In the genomic region with DNA sequence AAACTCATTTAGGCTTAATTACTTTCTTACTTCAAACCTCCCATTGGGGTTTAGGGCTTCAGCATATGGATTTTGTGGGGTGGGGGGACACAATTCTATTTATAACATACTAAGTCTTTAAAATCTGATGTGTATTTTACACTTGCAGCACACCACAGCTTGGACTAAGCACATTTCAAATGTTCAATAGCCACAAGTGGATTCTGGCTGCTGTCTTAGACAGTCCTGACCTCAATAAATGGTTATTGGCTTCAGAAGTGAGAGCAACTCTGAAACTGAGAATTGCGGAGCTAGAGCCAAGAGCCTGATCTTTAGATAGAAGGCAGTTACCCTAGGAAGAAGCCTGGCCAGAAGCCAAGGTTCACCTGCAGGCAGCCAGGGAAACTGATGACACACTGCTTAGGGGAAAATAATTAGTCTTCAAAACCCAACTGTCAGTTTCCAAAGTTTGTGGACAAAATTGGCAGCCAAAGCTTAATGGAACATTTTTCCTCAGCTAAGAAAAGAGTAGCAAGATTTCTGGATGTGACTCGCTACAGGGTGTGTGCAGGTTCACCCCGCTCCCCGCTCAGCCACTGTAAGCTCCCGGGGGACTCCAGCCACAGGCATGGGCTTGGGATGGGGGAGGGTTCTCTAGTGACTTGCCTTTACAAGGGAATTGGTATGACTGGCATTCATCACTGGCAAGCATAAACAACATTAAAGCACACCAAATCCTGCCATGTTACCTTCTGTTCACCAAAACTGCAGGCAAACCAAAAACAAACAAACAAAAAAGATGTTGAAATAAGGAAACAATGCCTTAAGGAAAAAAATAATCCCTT, we compare ENCODE assay signal across 1 cellular context.
TF ChIP-seq lines count a peak whose summit lies in the region.

No MANE protein-coding gene starts in this region.

TF ChIP-seq in GM23338, 12 proteins besides CTCF, POLR2A, EP300 and RAD21 (continued from another document):
- TF ChIP-seq, protein P1, sequence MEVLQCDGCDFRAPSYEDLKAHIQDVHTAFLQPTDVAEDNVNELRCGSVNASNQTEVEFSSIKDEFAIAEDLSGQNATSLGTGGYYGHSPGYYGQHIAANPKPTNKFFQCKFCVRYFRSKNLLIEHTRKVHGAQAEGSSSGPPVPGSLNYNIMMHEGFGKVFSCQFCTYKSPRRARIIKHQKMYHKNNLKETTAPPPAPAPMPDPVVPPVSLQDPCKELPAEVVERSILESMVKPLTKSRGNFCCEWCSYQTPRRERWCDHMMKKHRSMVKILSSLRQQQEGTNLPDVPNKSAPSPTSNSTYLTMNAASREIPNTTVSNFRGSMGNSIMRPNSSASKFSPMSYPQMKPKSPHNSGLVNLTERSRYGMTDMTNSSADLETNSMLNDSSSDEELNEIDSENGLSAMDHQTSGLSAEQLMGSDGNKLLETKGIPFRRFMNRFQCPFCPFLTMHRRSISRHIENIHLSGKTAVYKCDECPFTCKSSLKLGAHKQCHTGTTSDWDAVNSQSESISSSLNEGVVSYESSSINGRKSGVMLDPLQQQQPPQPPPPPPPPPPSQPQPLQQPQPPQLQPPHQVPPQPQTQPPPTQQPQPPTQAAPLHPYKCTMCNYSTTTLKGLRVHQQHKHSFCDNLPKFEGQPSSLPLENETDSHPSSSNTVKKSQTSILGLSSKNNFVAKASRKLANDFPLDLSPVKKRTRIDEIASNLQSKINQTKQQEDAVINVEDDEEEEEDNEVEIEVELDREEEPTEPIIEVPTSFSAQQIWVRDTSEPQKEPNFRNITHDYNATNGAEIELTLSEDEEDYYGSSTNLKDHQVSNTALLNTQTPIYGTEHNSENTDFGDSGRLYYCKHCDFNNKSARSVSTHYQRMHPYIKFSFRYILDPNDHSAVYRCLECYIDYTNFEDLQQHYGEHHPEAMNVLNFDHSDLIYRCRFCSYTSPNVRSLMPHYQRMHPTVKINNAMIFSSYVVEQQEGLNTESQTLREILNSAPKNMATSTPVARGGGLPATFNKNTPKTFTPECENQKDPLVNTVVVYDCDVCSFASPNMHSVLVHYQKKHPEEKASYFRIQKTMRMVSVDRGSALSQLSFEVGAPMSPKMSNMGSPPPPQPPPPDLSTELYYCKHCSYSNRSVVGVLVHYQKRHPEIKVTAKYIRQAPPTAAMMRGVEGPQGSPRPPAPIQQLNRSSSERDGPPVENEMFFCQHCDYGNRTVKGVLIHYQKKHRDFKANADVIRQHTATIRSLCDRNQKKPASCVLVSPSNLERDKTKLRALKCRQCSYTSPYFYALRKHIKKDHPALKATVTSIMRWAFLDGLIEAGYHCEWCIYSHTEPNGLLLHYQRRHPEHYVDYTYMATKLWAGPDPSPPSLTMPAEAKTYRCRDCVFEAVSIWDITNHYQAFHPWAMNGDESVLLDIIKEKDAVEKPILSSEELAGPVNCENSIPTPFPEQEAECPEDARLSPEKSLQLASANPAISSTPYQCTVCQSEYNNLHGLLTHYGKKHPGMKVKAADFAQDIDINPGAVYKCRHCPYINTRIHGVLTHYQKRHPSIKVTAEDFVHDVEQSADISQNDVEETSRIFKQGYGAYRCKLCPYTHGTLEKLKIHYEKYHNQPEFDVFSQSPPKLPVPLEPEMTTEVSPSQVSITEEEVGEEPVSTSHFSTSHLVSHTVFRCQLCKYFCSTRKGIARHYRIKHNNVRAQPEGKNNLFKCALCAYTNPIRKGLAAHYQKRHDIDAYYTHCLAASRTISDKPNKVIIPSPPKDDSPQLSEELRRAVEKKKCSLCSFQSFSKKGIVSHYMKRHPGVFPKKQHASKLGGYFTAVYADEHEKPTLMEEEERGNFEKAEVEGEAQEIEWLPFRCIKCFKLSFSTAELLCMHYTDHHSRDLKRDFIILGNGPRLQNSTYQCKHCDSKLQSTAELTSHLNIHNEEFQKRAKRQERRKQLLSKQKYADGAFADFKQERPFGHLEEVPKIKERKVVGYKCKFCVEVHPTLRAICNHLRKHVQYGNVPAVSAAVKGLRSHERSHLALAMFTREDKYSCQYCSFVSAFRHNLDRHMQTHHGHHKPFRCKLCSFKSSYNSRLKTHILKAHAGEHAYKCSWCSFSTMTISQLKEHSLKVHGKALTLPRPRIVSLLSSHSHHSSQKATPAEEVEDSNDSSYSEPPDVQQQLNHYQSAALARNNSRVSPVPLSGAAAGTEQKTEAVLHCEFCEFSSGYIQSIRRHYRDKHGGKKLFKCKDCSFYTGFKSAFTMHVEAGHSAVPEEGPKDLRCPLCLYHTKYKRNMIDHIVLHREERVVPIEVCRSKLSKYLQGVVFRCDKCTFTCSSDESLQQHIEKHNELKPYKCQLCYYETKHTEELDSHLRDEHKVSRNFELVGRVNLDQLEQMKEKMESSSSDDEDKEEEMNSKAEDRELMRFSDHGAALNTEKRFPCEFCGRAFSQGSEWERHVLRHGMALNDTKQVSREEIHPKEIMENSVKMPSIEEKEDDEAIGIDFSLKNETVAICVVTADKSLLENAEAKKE (CRISPR knock-in tag; IDR thresholded peaks at IDR 0.05): no peak
- TF ChIP-seq EZH2 (IDR thresholded peaks at IDR 0.05; ENCODE audit: low read depth, unreplicated experiment): no peak
- TF ChIP-seq, protein P2, sequence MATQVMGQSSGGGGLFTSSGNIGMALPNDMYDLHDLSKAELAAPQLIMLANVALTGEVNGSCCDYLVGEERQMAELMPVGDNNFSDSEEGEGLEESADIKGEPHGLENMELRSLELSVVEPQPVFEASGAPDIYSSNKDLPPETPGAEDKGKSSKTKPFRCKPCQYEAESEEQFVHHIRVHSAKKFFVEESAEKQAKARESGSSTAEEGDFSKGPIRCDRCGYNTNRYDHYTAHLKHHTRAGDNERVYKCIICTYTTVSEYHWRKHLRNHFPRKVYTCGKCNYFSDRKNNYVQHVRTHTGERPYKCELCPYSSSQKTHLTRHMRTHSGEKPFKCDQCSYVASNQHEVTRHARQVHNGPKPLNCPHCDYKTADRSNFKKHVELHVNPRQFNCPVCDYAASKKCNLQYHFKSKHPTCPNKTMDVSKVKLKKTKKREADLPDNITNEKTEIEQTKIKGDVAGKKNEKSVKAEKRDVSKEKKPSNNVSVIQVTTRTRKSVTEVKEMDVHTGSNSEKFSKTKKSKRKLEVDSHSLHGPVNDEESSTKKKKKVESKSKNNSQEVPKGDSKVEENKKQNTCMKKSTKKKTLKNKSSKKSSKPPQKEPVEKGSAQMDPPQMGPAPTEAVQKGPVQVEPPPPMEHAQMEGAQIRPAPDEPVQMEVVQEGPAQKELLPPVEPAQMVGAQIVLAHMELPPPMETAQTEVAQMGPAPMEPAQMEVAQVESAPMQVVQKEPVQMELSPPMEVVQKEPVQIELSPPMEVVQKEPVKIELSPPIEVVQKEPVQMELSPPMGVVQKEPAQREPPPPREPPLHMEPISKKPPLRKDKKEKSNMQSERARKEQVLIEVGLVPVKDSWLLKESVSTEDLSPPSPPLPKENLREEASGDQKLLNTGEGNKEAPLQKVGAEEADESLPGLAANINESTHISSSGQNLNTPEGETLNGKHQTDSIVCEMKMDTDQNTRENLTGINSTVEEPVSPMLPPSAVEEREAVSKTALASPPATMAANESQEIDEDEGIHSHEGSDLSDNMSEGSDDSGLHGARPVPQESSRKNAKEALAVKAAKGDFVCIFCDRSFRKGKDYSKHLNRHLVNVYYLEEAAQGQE (IDR thresholded peaks at IDR 0.05; ENCODE audit: unreplicated experiment): no peak
- TF ChIP-seq, protein P3, sequence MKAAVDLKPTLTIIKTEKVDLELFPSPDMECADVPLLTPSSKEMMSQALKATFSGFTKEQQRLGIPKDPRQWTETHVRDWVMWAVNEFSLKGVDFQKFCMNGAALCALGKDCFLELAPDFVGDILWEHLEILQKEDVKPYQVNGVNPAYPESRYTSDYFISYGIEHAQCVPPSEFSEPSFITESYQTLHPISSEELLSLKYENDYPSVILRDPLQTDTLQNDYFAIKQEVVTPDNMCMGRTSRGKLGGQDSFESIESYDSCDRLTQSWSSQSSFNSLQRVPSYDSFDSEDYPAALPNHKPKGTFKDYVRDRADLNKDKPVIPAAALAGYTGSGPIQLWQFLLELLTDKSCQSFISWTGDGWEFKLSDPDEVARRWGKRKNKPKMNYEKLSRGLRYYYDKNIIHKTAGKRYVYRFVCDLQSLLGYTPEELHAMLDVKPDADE (IDR thresholded peaks at IDR 0.05): no peak
